10 cellular contexts compared by ENCODE assay signal in the genomic region with DNA sequence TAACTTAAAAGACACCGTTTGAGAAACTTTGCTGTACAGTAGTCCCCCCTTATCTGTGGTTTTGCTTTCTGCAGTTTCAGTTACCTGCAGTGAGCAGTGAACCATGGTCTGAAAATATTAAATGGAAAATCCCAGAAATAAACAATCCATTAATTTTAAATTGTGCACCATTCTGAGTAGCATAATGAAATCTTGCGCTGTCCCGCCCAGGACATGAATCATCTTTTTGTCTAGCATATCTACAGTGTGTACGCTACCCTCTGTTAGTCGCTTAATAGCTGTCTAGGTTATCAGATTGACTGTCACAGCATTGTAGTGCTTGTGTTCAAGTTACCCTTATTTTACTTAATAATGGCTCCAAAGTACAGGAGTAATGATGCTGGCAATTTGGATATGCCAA. TPM values are rescaled to one million over a fixed set of nuclear protein-coding genes. Genes with fewer than 3 reads are reported as not detected.
A peak's percentile ranks its signal among the peaks of the same experiment; 100 is the strongest.
DNase-seq lines count a peak whose midpoint lies in the region; ATAC-seq and TF ChIP-seq lines count a peak whose summit lies in the region.
"Had no signal": no experiment of that assay in that cellular context is flagged by ENCODE, and none has a peak within 500 bp of the region (broad histone marks: within the 10 kb centered on the region; RNA-seq: fewer than 3 reads in every experiment).

No MANE protein-coding gene starts in this region.

- H3K9me3 Mint-ChIP-seq in activated T-helper 17 cell treated with anti-CD3 and anti-CD28 coated beads, Interleukin-2, amount 50 U/mL, for 72 hours, result no peaks in the 10 kb centered on the region
- no peaks in the 10 kb centered on the region for H3K9me3 Mint-ChIP-seq in memory B cell

- ATAC-seq in GM19463 (IDR thresholded peaks at IDR 0.05; ENCODE audit: unreplicated experiment) (peak; percentile 17), memory B cell (ENCODE audit: low read depth) (no peak)
- ATAC-seq in activated T-helper 17 cell treated with anti-CD3 and anti-CD28 coated beads, Interleukin-2, amount 50 U/mL, for 72 hours (replicated peaks), result peak; percentile 61

- H3K36me3 Mint-ChIP-seq in activated T-helper 17 cell treated with anti-CD3 and anti-CD28 coated beads, Interleukin-2, amount 50 U/mL, for 72 hours (ENCODE audit: low read depth), result peaks cover 100% of the 10 kb centered on the region
- peaks cover 34% of the 10 kb centered on the region for H3K36me3 Mint-ChIP-seq in memory B cell

- DNase-seq in BE2C (peak; percentile 32), memory B cell (ENCODE audit: low spot score in 2 of 2) (no peak), SJCRH30 (no peak), medulla oblongata (ENCODE audit: extremely low spot score) (no peak), NCI-H774 (lab: John Stamatoyannopoulos, UW) (no peak), NCI-H526 (lab: John Stamatoyannopoulos, UW) (no peak)
- DNase-seq: ovary had no signal

- peak overlapping the region; percentile 93 for H3K27ac Mint-ChIP-seq in activated T-helper 17 cell treated with anti-CD3 and anti-CD28 coated beads, Interleukin-2, amount 50 U/mL, for 72 hours
- peak overlapping the region; percentile 82 for H3K27ac Mint-ChIP-seq in memory B cell

- no peaks in the 10 kb centered on the region for H3K27me3 Mint-ChIP-seq in activated T-helper 17 cell treated with anti-CD3 and anti-CD28 coated beads, Interleukin-2, amount 50 U/mL, for 72 hours
- no peaks in the 10 kb centered on the region for H3K27me3 Mint-ChIP-seq in memory B cell

- H3K27ac ChIP-seq in SJCRH30, result no peak overlapping the region
- H3K27ac ChIP-seq: ovary, RWPE1 had no signal

- H3K27me3 ChIP-seq in BE2C (no peaks in the 10 kb centered on the region), SJCRH30 (no peaks in the 10 kb centered on the region)
- H3K27me3 ChIP-seq: ovary had no signal

- H3K4me3 ChIP-seq in BE2C (ENCODE audit: low read depth, low read length) (no peak overlapping the region), SJCRH30 (no peak overlapping the region)
- H3K4me3 ChIP-seq: ovary had no signal

- H3K4me3 Mint-ChIP-seq in activated T-helper 17 cell treated with anti-CD3 and anti-CD28 coated beads, Interleukin-2, amount 50 U/mL, for 72 hours, result peak overlapping the region; percentile 91
- peak overlapping the region; percentile 53 for H3K4me3 Mint-ChIP-seq in memory B cell

- TF ChIP-seq CTCF in BE2C (IDR thresholded peaks at IDR 0.05; ENCODE audit: low read depth, low read length), result no peak

- peaks cover 31% of the 10 kb centered on the region for H3K36me3 ChIP-seq in BE2C
- H3K36me3 ChIP-seq in SJCRH30, result peaks cover 45% of the 10 kb centered on the region
- H3K36me3 ChIP-seq: ovary had no signal

- H3K4me1 Mint-ChIP-seq in activated T-helper 17 cell treated with anti-CD3 and anti-CD28 coated beads, Interleukin-2, amount 50 U/mL, for 72 hours, result peaks cover 63% of the 10 kb centered on the region
- H3K4me1 Mint-ChIP-seq in memory B cell, result peaks cover 55% of the 10 kb centered on the region

- H3K4me1 ChIP-seq in BE2C (peaks cover 15% of the 10 kb centered on the region), SJCRH30 (no peaks in the 10 kb centered on the region)

- H3K9me3 ChIP-seq in BE2C (no peaks in the 10 kb centered on the region), SJCRH30 (replicated peaks) (no peaks in the 10 kb centered on the region)
- H3K9me3 ChIP-seq: ovary had no signal

RNA-seq across cellular contexts. Expression of a gene that starts 6.1 kb away (rescaled TPM):
- polyA plus RNA-seq in BE2C (2012; ENCODE audit: insufficient read depth, insufficient read length, low read depth), result 275 TPM
- 100 to 1,000 TPM; 679 to 681 TPM for total RNA-seq in activated T-helper 17 cell treated with anti-CD3 and anti-CD28 coated beads, Interleukin-2, amount 50 U/mL, for 72 hours
- 141 and 150 TPM in 2 replicates for total RNA-seq in SJCRH30 (2014; rRNA removed; shearing (Covaris generic))

RNA-seq across cellular contexts. Expression of a gene that starts 37.8 kb away (rescaled TPM):
- 6.8 TPM for polyA plus RNA-seq in BE2C (2012; ENCODE audit: insufficient read depth, insufficient read length, low read depth)
- total RNA-seq in activated T-helper 17 cell treated with anti-CD3 and anti-CD28 coated beads, Interleukin-2, amount 50 U/mL, for 72 hours, result 1 to 10 TPM; 1.3 to 1.4 TPM
- 0.24 and 0.25 TPM in 2 replicates for total RNA-seq in SJCRH30 (2014; rRNA removed; shearing (Covaris generic))

RNA-seq across cellular contexts. Expression of a gene that starts 46.9 kb away (rescaled TPM):
- polyA plus RNA-seq in BE2C (2012; ENCODE audit: insufficient read depth, insufficient read length, low read depth), result 322 TPM
- total RNA-seq in activated T-helper 17 cell treated with anti-CD3 and anti-CD28 coated beads, Interleukin-2, amount 50 U/mL, for 72 hours, result 10 to 100 TPM; 60.0 to 77.5 TPM
- 125 and 149 TPM in 2 replicates for total RNA-seq in SJCRH30 (2014; rRNA removed; shearing (Covaris generic))

RNA-seq across cellular contexts. Expression of a gene that starts 47.3 kb away (rescaled TPM):
- 212 TPM for polyA plus RNA-seq in BE2C (2012; ENCODE audit: insufficient read depth, insufficient read length, low read depth)
- 10 to 100 TPM; 21.1 to 30.9 TPM for total RNA-seq in activated T-helper 17 cell treated with anti-CD3 and anti-CD28 coated beads, Interleukin-2, amount 50 U/mL, for 72 hours
- 49.8 and 57.9 TPM in 2 replicates for total RNA-seq in SJCRH30 (2014; rRNA removed; shearing (Covaris generic))

RNA-seq across cellular contexts. Expression of a gene that starts 56.3 kb away (rescaled TPM):
- not detected for polyA plus RNA-seq in BE2C (2012; ENCODE audit: insufficient read depth, insufficient read length, low read depth)
- total RNA-seq in activated T-helper 17 cell treated with anti-CD3 and anti-CD28 coated beads, Interleukin-2, amount 50 U/mL, for 72 hours, result not detected
- total RNA-seq in SJCRH30 (2014; rRNA removed; shearing (Covaris generic)), result not detected in 2 replicates
